In genomic region chr19:47670736-47671135, GRCh38 we compare ENCODE assay signal across 18 cellular contexts. TPM values are rescaled to one million over a fixed set of nuclear protein-coding genes. Genes with fewer than 3 reads are reported as not detected.
DNase-seq lines count a peak whose midpoint lies in the region; ATAC-seq, FAIRE-seq and TF ChIP-seq lines count a peak whose summit lies in the region.
"Had no signal": no experiment of that assay in that cellular context is flagged by ENCODE, and none has a peak within 500 bp of the region (broad histone marks: within the 10 kb centered on the region; RNA-seq: fewer than 3 reads in every experiment).

No MANE protein-coding gene starts in this region.

- DNase-seq in activated T-cell treated with anti-CD3 and anti-CD28 coated beads, Interleukin-2, amount 50 U/mL, for 24 hours, result no peak
- DNase-seq in activated T-cell treated with anti-CD3 and anti-CD28 coated beads, Interleukin-2, amount 50 U/mL, for 1 hour, result no peak
- DNase-seq in astrocyte (ENCODE audit: low read depth) (no peak), glutamatergic neuron (peak; percentile 58), SHP77 (lab: John Stamatoyannopoulos, UW) (no peak)
- DNase-seq: 8988T; AML-193; Calu3; CD4-positive, CD25-positive, alpha-beta regulatory T cell; DMS79; GOT3; H9 had no signal

- no peak for ATAC-seq in stimulated activated memory B cell treated with anti-CD40 and anti-IgM and Interleukin-4, amounts not matched to agents 10 μg/mL and 1 μg/mL and 100 μg/mL, for 72 hours
- no peak for ATAC-seq in GM19455 (IDR thresholded peaks at IDR 0.05; ENCODE audit: unreplicated experiment)
- ATAC-seq: GM12878 had no signal

- H3K27me3 Mint-ChIP-seq in activated T-cell treated with anti-CD3 and anti-CD28 coated beads, Interleukin-2, amount 50 U/mL, for 24 hours, result no peaks in the 10 kb centered on the region
- no peaks in the 10 kb centered on the region for H3K27me3 Mint-ChIP-seq in astrocyte (ENCODE audit: low read depth, unreplicated experiment)
- H3K27me3 Mint-ChIP-seq in glutamatergic neuron (ENCODE audit: unreplicated experiment), result peaks cover 14% of the 10 kb centered on the region
- no peaks in the 10 kb centered on the region for H3K27me3 Mint-ChIP-seq in stimulated activated memory B cell treated with anti-CD40 and anti-IgM and Interleukin-4, amounts not matched to agents 10 μg/mL and 1 μg/mL and 100 μg/mL, for 72 hours
- H3K27me3 Mint-ChIP-seq: CD4-positive, CD25-positive, alpha-beta regulatory T cell had no signal

- H3K4me3 ChIP-seq in astrocyte (ENCODE audit: insufficient read depth, low read depth, low read length), result no peak overlapping the region
- H3K4me3 ChIP-seq: BLaER1 treated with 17β-estradiol and CSF1 and Interleukin-3, amounts not matched to agents 10 nM and 100 nM; GM12878 had no signal

- H3K36me3 Mint-ChIP-seq in activated T-cell treated with anti-CD3 and anti-CD28 coated beads, Interleukin-2, amount 50 U/mL, for 24 hours (ENCODE audit: low read depth), result peaks cover 31% of the 10 kb centered on the region
- H3K36me3 Mint-ChIP-seq in astrocyte (ENCODE audit: low read depth, unreplicated experiment), result peaks cover 25% of the 10 kb centered on the region
- peaks cover 7% of the 10 kb centered on the region for H3K36me3 Mint-ChIP-seq in glutamatergic neuron (ENCODE audit: unreplicated experiment)
- H3K36me3 Mint-ChIP-seq in stimulated activated memory B cell treated with anti-CD40 and anti-IgM and Interleukin-4, amounts not matched to agents 10 μg/mL and 1 μg/mL and 100 μg/mL, for 72 hours, result peaks cover 58% of the 10 kb centered on the region

- peak overlapping the region; percentile 62 for H3K27ac Mint-ChIP-seq in activated T-cell treated with anti-CD3 and anti-CD28 coated beads, Interleukin-2, amount 50 U/mL, for 24 hours
- H3K27ac Mint-ChIP-seq in astrocyte (ENCODE audit: unreplicated experiment) (peak overlapping the region; percentile 47), glutamatergic neuron (ENCODE audit: unreplicated experiment) (peak overlapping the region; percentile 74)
- H3K27ac Mint-ChIP-seq in stimulated activated memory B cell treated with anti-CD40 and anti-IgM and Interleukin-4, amounts not matched to agents 10 μg/mL and 1 μg/mL and 100 μg/mL, for 72 hours, result no peak overlapping the region
- H3K27ac Mint-ChIP-seq: CD4-positive, CD25-positive, alpha-beta regulatory T cell had no signal

- peaks cover 6% of the 10 kb centered on the region for H3K36me3 ChIP-seq in astrocyte (ENCODE audit: insufficient read depth, low read length)

- H3K4me1 ChIP-seq in astrocyte (ENCODE audit: insufficient read depth, low read length), result no peaks in the 10 kb centered on the region

- peaks cover 62% of the 10 kb centered on the region for H4K20me1 ChIP-seq in astrocyte (ENCODE audit: insufficient read depth, low read length)

- no peak for FAIRE-seq in astrocyte (lab: Jason Lieb, UNC)
- FAIRE-seq: GM12878, GM18507 had no signal

- no peaks in the 10 kb centered on the region for H3K27me3 ChIP-seq in astrocyte (ENCODE audit: insufficient read depth, low read length)
- H3K27me3 ChIP-seq: BLaER1 treated with 17β-estradiol and CSF1 and Interleukin-3, amounts not matched to agents 10 nM and 100 nM had no signal

- H3K79me2 ChIP-seq in astrocyte (ENCODE audit: insufficient read depth, low read length), result peaks cover 49% of the 10 kb centered on the region

- no peak overlapping the region for H3K9ac ChIP-seq in astrocyte (ENCODE audit: low read length)
- H3K9ac ChIP-seq: BLaER1 treated with 17β-estradiol and CSF1 and Interleukin-3, amounts not matched to agents 10 nM and 100 nM had no signal

- no peak overlapping the region for H3K4me2 ChIP-seq in astrocyte (ENCODE audit: low read length)

- no peak for TF ChIP-seq CTCF in astrocyte (IDR thresholded peaks at IDR 0.05; ENCODE audit: insufficient read depth, low read depth, low read length)
- no peak for TF ChIP-seq CTCF in glutamatergic neuron (IDR thresholded peaks at IDR 0.05; ENCODE audit: partially characterized antibody, unreplicated experiment)

- no peaks in the 10 kb centered on the region for H3K9me3 Mint-ChIP-seq in activated T-cell treated with anti-CD3 and anti-CD28 coated beads, Interleukin-2, amount 50 U/mL, for 24 hours
- no peaks in the 10 kb centered on the region for H3K9me3 Mint-ChIP-seq in astrocyte (ENCODE audit: unreplicated experiment)
- peaks cover 16% of the 10 kb centered on the region for H3K9me3 Mint-ChIP-seq in glutamatergic neuron (ENCODE audit: unreplicated experiment)
- H3K9me3 Mint-ChIP-seq in stimulated activated memory B cell treated with anti-CD40 and anti-IgM and Interleukin-4, amounts not matched to agents 10 μg/mL and 1 μg/mL and 100 μg/mL, for 72 hours, result no peaks in the 10 kb centered on the region
- H3K9me3 Mint-ChIP-seq: CD4-positive, CD25-positive, alpha-beta regulatory T cell; H9 had no signal

- no peak overlapping the region for H3K27ac ChIP-seq in astrocyte (ENCODE audit: low read depth, low read length)
- H3K27ac ChIP-seq: BLaER1 treated with 17β-estradiol and CSF1 and Interleukin-3, amounts not matched to agents 10 nM and 100 nM had no signal

- H2AFZ ChIP-seq in astrocyte (ENCODE audit: low read depth, low read length), result no peak overlapping the region

- H3K4me1 Mint-ChIP-seq in activated T-cell treated with anti-CD3 and anti-CD28 coated beads, Interleukin-2, amount 50 U/mL, for 24 hours (ENCODE audit: low read depth), result peaks cover 6% of the 10 kb centered on the region
- H3K4me1 Mint-ChIP-seq in astrocyte (ENCODE audit: low read depth, unreplicated experiment), result peaks cover 17% of the 10 kb centered on the region
- H3K4me1 Mint-ChIP-seq in glutamatergic neuron (ENCODE audit: low read depth, unreplicated experiment), result peaks cover 28% of the 10 kb centered on the region
- H3K4me1 Mint-ChIP-seq in stimulated activated memory B cell treated with anti-CD40 and anti-IgM and Interleukin-4, amounts not matched to agents 10 μg/mL and 1 μg/mL and 100 μg/mL, for 72 hours, result peaks cover 17% of the 10 kb centered on the region

- H3K4me3 Mint-ChIP-seq in activated T-cell treated with anti-CD3 and anti-CD28 coated beads, Interleukin-2, amount 50 U/mL, for 24 hours, result no peak overlapping the region
- no peak overlapping the region for H3K4me3 Mint-ChIP-seq in astrocyte (ENCODE audit: unreplicated experiment)
- H3K4me3 Mint-ChIP-seq in glutamatergic neuron (ENCODE audit: unreplicated experiment), result peak overlapping the region; percentile 76
- H3K4me3 Mint-ChIP-seq in stimulated activated memory B cell treated with anti-CD40 and anti-IgM and Interleukin-4, amounts not matched to agents 10 μg/mL and 1 μg/mL and 100 μg/mL, for 72 hours, result no peak overlapping the region
- H3K4me3 Mint-ChIP-seq: CD4-positive, CD25-positive, alpha-beta regulatory T cell; H9 had no signal

- no peaks in the 10 kb centered on the region for H3K9me3 ChIP-seq in astrocyte (ENCODE audit: insufficient read depth, low read depth, low read length)
- H3K9me3 ChIP-seq: BLaER1 treated with 17β-estradiol and CSF1 and Interleukin-3, amounts not matched to agents 10 nM and 100 nM had no signal

RNA-seq across cellular contexts. Expression of gene EHD2, which starts 42.5 kb away (rescaled TPM):
- total RNA-seq in astrocyte (159 and 170 TPM in 2 replicates), glutamatergic neuron (ENCODE audit: unreplicated experiment) (7.6 TPM)
- total RNA-seq: G401 had no signal

Comparison
In these comparisons a context has a peak if more than half of its experiments do, and no peak if none do; other contexts are left out.
1. RNA of gene EHD2, which starts 42.5 kb away (total RNA-seq): 159 to 170 TPM in astrocyte; 7.6 TPM in glutamatergic neuron (single experiment); every median in the first group is over 10 times any median in the second.